Comparison of ENCODE assay signal across 27 cellular contexts in genomic region chr1:60436148-60436547, GRCh38.
"Had no signal": no experiment of that assay in that cellular context is flagged by ENCODE, and none has a peak within 500 bp of the region (broad histone marks: within the 10 kb centered on the region; RNA-seq: fewer than 3 reads in every experiment).

No MANE protein-coding gene starts in this region.

- H3K36me3 Mint-ChIP-seq: activated naive CD8-positive, alpha-beta T cell treated with anti-CD3 and anti-CD28 coated beads for 36 hours had no signal

- H3K27me3 Mint-ChIP-seq: activated CD4-positive, alpha-beta T cell treated with anti-CD3 and anti-CD28 coated beads, Interleukin-2, amount 10 ng/mL, durations not matched to agents 24 days and 14 days; activated CD8-positive, alpha-beta T cell treated with anti-CD3 and anti-CD28 coated beads for 36 hours; activated naive CD8-positive, alpha-beta T cell treated with anti-CD3 and anti-CD28 coated beads for 36 hours had no signal

- H3K27me3 ChIP-seq: cardiac muscle cell, SJCRH30 had no signal

- H3K9me3 ChIP-seq: SJCRH30 had no signal

- H3K27ac ChIP-seq: cardiac muscle cell, SJCRH30, SK-N-MC, WERI-Rb-1 had no signal

- H3K36me3 ChIP-seq: cardiac muscle cell, SJCRH30, WERI-Rb-1 had no signal

- H3K4me3 Mint-ChIP-seq: activated CD4-positive, alpha-beta T cell treated with anti-CD3 and anti-CD28 coated beads, Interleukin-2, amount 10 ng/mL, durations not matched to agents 24 days and 14 days; activated CD8-positive, alpha-beta T cell treated with anti-CD3 and anti-CD28 coated beads for 36 hours; activated naive CD8-positive, alpha-beta T cell treated with anti-CD3 and anti-CD28 coated beads for 36 hours; activated T-cell treated with anti-CD3 and anti-CD28 coated beads, Interleukin-2, amount 50 U/mL, for 72 hours; activated T-helper 17 cell treated with anti-CD3 and anti-CD28 coated beads, Interleukin-2, amount 50 U/mL, for 72 hours had no signal

- H3K4me1 Mint-ChIP-seq: activated CD4-positive, alpha-beta T cell treated with anti-CD3 and anti-CD28 coated beads, Interleukin-2, amount 10 ng/mL, durations not matched to agents 24 days and 14 days; activated naive CD8-positive, alpha-beta T cell treated with anti-CD3 and anti-CD28 coated beads for 36 hours; activated T-helper 17 cell treated with anti-CD3 and anti-CD28 coated beads, Interleukin-2, amount 50 U/mL, for 72 hours had no signal

- H3K4me3 ChIP-seq: cardiac muscle cell, SJCRH30, SK-N-MC had no signal

- H3K4me1 ChIP-seq: SJCRH30 had no signal

- H3K27ac Mint-ChIP-seq: activated CD4-positive, alpha-beta T cell treated with anti-CD3 and anti-CD28 coated beads, Interleukin-2, amount 10 ng/mL, durations not matched to agents 24 days and 14 days; activated CD8-positive, alpha-beta T cell treated with anti-CD3 and anti-CD28 coated beads for 36 hours; activated naive CD8-positive, alpha-beta T cell treated with anti-CD3 and anti-CD28 coated beads for 36 hours; activated T-cell treated with anti-CD3 and anti-CD28 coated beads, Interleukin-2, amount 50 U/mL, for 72 hours; activated T-helper 17 cell treated with anti-CD3 and anti-CD28 coated beads, Interleukin-2, amount 50 U/mL, for 72 hours had no signal

- ATAC-seq: activated CD8-positive, alpha-beta T cell treated with anti-CD3 and anti-CD28 coated beads for 36 hours; activated T-cell treated with anti-CD3 and anti-CD28 coated beads, Interleukin-2, amount 50 U/mL, for 72 hours; activated T-helper 17 cell treated with anti-CD3 and anti-CD28 coated beads, Interleukin-2, amount 50 U/mL, for 72 hours; Panc1 had no signal

- DNase-seq: activated CD4-positive, alpha-beta T cell treated with anti-CD3 and anti-CD28 coated beads, Interleukin-2, amount 10 ng/mL, durations not matched to agents 24 days and 14 days; activated CD4-positive, alpha-beta T cell treated with anti-CD3 and anti-CD28 coated beads, Interleukin-2, amount 50 U/mL, for 4 hours; activated CD8-positive, alpha-beta T cell treated with anti-CD3 and anti-CD28 coated beads for 36 hours; activated effector memory CD4-positive, alpha-beta T cell treated with anti-CD3 and anti-CD28 coated beads, Interleukin-2, amount 50 U/mL, for 16 hours; activated naive CD4-positive, alpha-beta T cell; activated naive CD4-positive, alpha-beta T cell treated with anti-CD3 and anti-CD28 coated beads, Interleukin-2, amount 50 U/mL, for 16 hours; activated naive CD8-positive, alpha-beta T cell treated with anti-CD3 and anti-CD28 coated beads for 36 hours; activated T-cell treated with anti-CD3 and anti-CD28 coated beads, Interleukin-2, amount 50 U/mL, for 1 hour; activated T-cell treated with anti-CD3 and anti-CD28 coated beads, Interleukin-2, amount 50 U/mL, for 72 hours; amniotic stem cell; aorta; NCI-H1105; NCI-H1417 treated with DMSO at 0.1 percent for 48 hours; NCI-H187 treated with DMSO at 0.1 percent for 48 hours; NCI-H2081; NCI-H2171 treated with DMSO at 0.1 percent for 48 hours; NCI-H2227 treated with DMSO at 0.1 percent for 48 hours; NCI-H446; NCI-H524; SHP77; SJCRH30; T1000; WERI-Rb-1 had no signal
